22 cellular contexts compared by ENCODE assay signal in genomic region chr14:74524076-74524812, GRCh38. TPM values are rescaled to one million over a fixed set of nuclear protein-coding genes. Genes with fewer than 3 reads are reported as not detected.
DNase-seq lines count a peak whose midpoint lies in the region; ATAC-seq and TF ChIP-seq lines count a peak whose summit lies in the region.
"Had no signal": no experiment of that assay in that cellular context is flagged by ENCODE, and none has a peak within 500 bp of the region (broad histone marks: within the 10 kb centered on the region; RNA-seq: fewer than 3 reads in every experiment).

No MANE protein-coding gene starts in this region.

- no peaks in the 10 kb centered on the region for H4K20me1 ChIP-seq in mammary epithelial cell (ENCODE audit: insufficient read depth, low read length)
- H4K20me1 ChIP-seq in osteoblast (ENCODE audit: insufficient read depth, low read length) = no peaks in the 10 kb centered on the region

- no peak overlapping the region for H3K9ac ChIP-seq in mammary epithelial cell (ENCODE audit: insufficient read depth, low read length)

- no TSS peak for BruUV-seq in mammary epithelial cell (replicated peaks; lab: Mats Ljungman, UMichigan)

- no peaks in the 10 kb centered on the region for H3K9me3 ChIP-seq in mammary epithelial cell (replicated peaks; ENCODE audit: insufficient read depth, low read length)
- H3K9me3 ChIP-seq in osteoblast (ENCODE audit: low read depth, low read length) = no peaks in the 10 kb centered on the region
- H3K9me3 ChIP-seq: testis had no signal

- CTCF ChIA-PET in mammary epithelial cell (lab: Charles Lee; ENCODE audit: low non-redundant PET) = no interaction called here

- peaks cover 27% of the 10 kb centered on the region for H3K4me1 ChIP-seq in mammary epithelial cell (ENCODE audit: insufficient read depth, low read length)
- peaks cover 16% of the 10 kb centered on the region for H3K4me1 ChIP-seq in osteoblast (ENCODE audit: insufficient read depth, low read length)
- H3K4me1 ChIP-seq: foreskin keratinocyte had no signal

- ATAC-seq in Right ventricle myocardium superior (ENCODE audit: poor library complexity) = peak; percentile 29
- ATAC-seq in Right ventricle myocardium inferior = no peak
- no peak for ATAC-seq in HG02610 (IDR thresholded peaks at IDR 0.05; ENCODE audit: unreplicated experiment)
- no peak for ATAC-seq in GM19023 (IDR thresholded peaks at IDR 0.05; ENCODE audit: unreplicated experiment)
- ATAC-seq: activated CD8-positive, alpha-beta T cell treated with anti-CD3 and anti-CD28 coated beads for 36 hours; foreskin keratinocyte; left ventricle myocardium superior; SK-N-SH treated with all-trans-retinoic acid at 6 μM for 48 hours; stimulated activated memory B cell treated with anti-CD40 and anti-IgM and Interleukin-4, amounts not matched to agents 10 μg/mL and 1 μg/mL and 100 μg/mL, for 72 hours had no signal

- peaks cover 14% of the 10 kb centered on the region for H3K36me3 ChIP-seq in mammary epithelial cell (ENCODE audit: insufficient read depth, low read length)
- H3K36me3 ChIP-seq in osteoblast (ENCODE audit: insufficient read depth, low read length) = peaks cover 85% of the 10 kb centered on the region

- H3K4me3 ChIP-seq in mammary epithelial cell (replicated peaks in 1 of 3; ENCODE audit: insufficient read depth in 1 of 3, low read depth in 2 of 3, low read length in 3 of 3) = no peak overlapping the region
- H3K4me3 ChIP-seq in osteoblast (ENCODE audit: insufficient read depth, low read length) = no peak overlapping the region
- H3K4me3 ChIP-seq: skin epidermis, testis had no signal

- no peaks in the 10 kb centered on the region for H3K79me2 ChIP-seq in mammary epithelial cell (ENCODE audit: insufficient read depth, low read length)
- no peaks in the 10 kb centered on the region for H3K79me2 ChIP-seq in osteoblast (ENCODE audit: insufficient read depth, low read length)

- peak; percentile 38 for DNase-seq in Right ventricle myocardium superior
- DNase-seq in Right ventricle myocardium inferior (ENCODE audit: missing footprints) = no peak
- peak; percentile 39 for DNase-seq in mammary epithelial cell
- DNase-seq in osteoblast (ENCODE audit: insufficient read length, low spot score, missing footprints) = peak; percentile 91
- no peak for DNase-seq in stimulated activated CD4-positive, alpha-beta T cell treated with anti-CD3 and anti-CD28 coated beads, Interleukin-1b, Interleukin-23, amount 100 ng/mL, for 48 hours
- DNase-seq in NCI-H128 (lab: John Stamatoyannopoulos, UW; ENCODE audit: unreplicated experiment) = no peak
- DNase-seq: 8988T; activated CD8-positive, alpha-beta T cell treated with anti-CD3 and anti-CD28 coated beads for 36 hours; activated gamma-delta T cell treated with Interleukin-2 at 50 U/mL for 16 hours; foreskin keratinocyte; left ventricle myocardium superior; NCI-H1436 treated with DMSO at 0.1 percent for 48 hours; NCI-H510A treated with DMSO at 0.1 percent for 48 hours; nephron progenitor cell; stimulated activated CD4-positive, alpha-beta T cell treated with anti-CD3 and anti-CD28 coated beads, Interleukin-2, amount 100 ng/mL, for 24 hours; testis had no signal

- H3K27me3 ChIP-seq in mammary epithelial cell (ENCODE audit: insufficient read depth, low read length) = no peaks in the 10 kb centered on the region
- H3K27me3 ChIP-seq in osteoblast (ENCODE audit: insufficient read depth, low read length) = no peaks in the 10 kb centered on the region
- H3K27me3 ChIP-seq: foreskin keratinocyte, testis had no signal

- H2AFZ ChIP-seq in mammary epithelial cell (ENCODE audit: low read depth, low read length) = no peak overlapping the region
- no peak overlapping the region for H2AFZ ChIP-seq in osteoblast (ENCODE audit: low read length)

- H3K27ac ChIP-seq in mammary epithelial cell (ENCODE audit: insufficient read depth, low read depth, low read length) = no peak overlapping the region
- H3K27ac ChIP-seq in osteoblast (ENCODE audit: low read depth, low read length) = peak overlapping the region; percentile 53
- H3K27ac ChIP-seq: foreskin keratinocyte, HL-60 had no signal

- dilution Hi-C loops in mammary epithelial cell (cut with HindIII; ENCODE audit: low sequenced_read_pairs) = no loop called here

- H3K4me2 ChIP-seq in mammary epithelial cell (ENCODE audit: insufficient read depth, low read depth, low read length) (no peak overlapping the region), osteoblast (ENCODE audit: insufficient read depth, low read length) (no peak overlapping the region)

- 42% methylated on average over 2 of the region's 14 CpGs for WGBS in mammary epithelial cell (ENCODE audit: low coverage, missing lambda C conversion rate)

- intact Hi-C loops in Right ventricle myocardium superior (cut with DNase I) (no loop called here), Right ventricle myocardium inferior (cut with DNase I) (no loop called here), mammary epithelial cell (cut with micrococcal nuclease) (no loop called here)

- in situ Hi-C loops in mammary epithelial cell (cut with MboI; ENCODE audit: low sequenced_read_pairs in 2 of 2) = no loop called here

- TF ChIP-seq CTCF in mammary epithelial cell (conservative IDR thresholded peaks at IDR 0.05 in 1 of 2, IDR thresholded peaks at IDR 0.05 in 1 of 2; ENCODE audit: extremely low read depth in 1 of 2, insufficient read depth in 1 of 2, low read depth in 1 of 2, low read length in 2 of 2) (no peak), osteoblast (IDR thresholded peaks at IDR 0.05; ENCODE audit: extremely low read depth, low read depth, low read length) (no peak)

RNA-seq across cellular contexts. Expression of gene ISCA2, which starts 30.7 kb away (rescaled TPM):
- total RNA-seq in Right ventricle myocardium superior (38.3 TPM), Right ventricle myocardium inferior (38.4 TPM), mammary epithelial cell (10 to 100 TPM in 1 of 2 donors, 1 to 10 TPM in 1; 6.7 to 18.2 TPM), osteoblast (8.7 and 18.6 TPM in 2 replicates)
- 20.5 TPM for polyA plus RNA-seq in mammary epithelial cell
- not detected for polyA minus RNA-seq in mammary epithelial cell

RNA-seq across cellular contexts. Expression of gene NPC2, which starts 31.1 kb away (rescaled TPM):
- 75.8 TPM for total RNA-seq in Right ventricle myocardium superior
- 87.1 TPM for total RNA-seq in Right ventricle myocardium inferior
- 100 to 1,000 TPM; 248 to 347 TPM for total RNA-seq in mammary epithelial cell
- polyA plus RNA-seq in mammary epithelial cell = 466 TPM
- 327 TPM for polyA minus RNA-seq in mammary epithelial cell
- total RNA-seq in osteoblast = 266 and 291 TPM in 2 replicates

Comparison
In these comparisons a context has a peak if more than half of its experiments do, and no peak if none do; other contexts are left out.
1. DNase-seq: peak in Right ventricle myocardium superior (single experiment), mammary epithelial cell (single experiment) and osteoblast (single experiment); none in Right ventricle myocardium inferior (single experiment), stimulated activated CD4-positive, alpha-beta T cell treated with anti-CD3 and anti-CD28 coated beads, Interleukin-1b, Interleukin-23, amount 100 ng/mL, for 48 hours (single experiment) and NCI-H128 (single experiment).